ENCODE assay signal across 8 cellular contexts in the genomic region with DNA sequence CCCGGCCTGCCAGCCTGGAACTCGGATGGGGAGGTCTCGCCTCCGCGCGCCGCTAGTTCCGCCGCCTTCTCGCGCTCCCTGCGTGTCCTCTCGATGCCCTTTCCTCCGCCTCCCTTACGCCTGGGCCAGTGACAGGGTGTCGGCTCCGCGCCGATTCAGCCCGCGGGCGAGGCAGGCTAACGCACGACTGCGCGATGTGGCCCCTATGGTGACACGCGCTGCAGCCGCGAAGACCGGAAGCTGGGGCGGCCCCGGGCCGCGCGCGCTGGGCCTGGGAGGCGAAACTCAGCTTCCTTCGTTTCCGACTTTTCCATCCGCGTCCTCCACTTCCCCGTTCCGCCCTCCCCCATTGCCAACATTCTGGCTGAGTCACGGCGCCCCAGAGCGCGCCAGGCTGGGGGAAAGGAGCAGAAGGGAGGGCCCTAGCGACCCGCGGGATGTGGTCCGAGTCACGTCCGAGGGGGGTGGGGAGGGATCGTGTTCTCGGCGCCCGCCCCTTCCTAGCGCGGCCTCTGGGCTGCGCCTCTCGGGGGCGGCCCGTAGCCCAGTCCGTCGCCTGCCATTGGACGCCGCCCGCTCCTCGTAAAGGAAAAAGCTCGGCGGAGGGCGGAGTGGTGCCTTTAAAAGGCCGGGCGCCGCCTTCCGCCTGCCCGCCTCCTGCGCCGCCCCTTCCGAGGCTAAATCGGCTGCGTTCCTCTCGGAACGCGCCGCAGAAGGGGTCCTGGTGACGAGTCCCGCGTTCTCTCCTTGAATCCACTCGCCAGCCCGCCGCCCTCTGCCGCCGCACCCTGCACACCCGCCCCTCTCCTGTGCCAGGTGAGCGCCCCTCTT. TPM values are rescaled to one million over a fixed set of nuclear protein-coding genes. Genes with fewer than 3 reads are reported as not detected.
DNase-seq lines count a peak whose midpoint lies in the region; ATAC-seq and TF ChIP-seq lines count a peak whose summit lies in the region.

TSS of gene ALDOA (plus strand) at position 649 of the 831 bp plus-strand sequence. CDS start 1,138 bp downstream, outside the sequence.

- peak; percentile 82 for ATAC-seq in CD8-positive, alpha-beta T cell
- peak; percentile 79 for ATAC-seq in GM19467 (IDR thresholded peaks at IDR 0.05; ENCODE audit: unreplicated experiment)

- no peaks in the 10 kb centered on the region for H3K9me3 ChIP-seq in CD8-positive, alpha-beta T cell (ENCODE audit: low read length)

- peaks cover 53% of the 10 kb centered on the region for H3K36me3 Mint-ChIP-seq in CD8-positive, alpha-beta T cell

- H3K36me3 ChIP-seq in CD8-positive, alpha-beta T cell (ENCODE audit: insufficient read depth, low read length) = peaks cover 22% of the 10 kb centered on the region

- peak within 1 kb of the TSS; percentile 98 for H3K4me3 Mint-ChIP-seq in CD8-positive, alpha-beta T cell

- H3K4me1 ChIP-seq in CD8-positive, alpha-beta T cell (ENCODE audit: insufficient read depth, low read length) = peaks cover 48% of the 10 kb centered on the region

- peaks cover 43% of the 10 kb centered on the region for H3K4me1 Mint-ChIP-seq in CD8-positive, alpha-beta T cell (ENCODE audit: low read depth)

- intact Hi-C loops in CD8-positive, alpha-beta T cell (cut with DNase I, micrococcal nuclease) = loop anchor here (1.0 to 10.0 kb wide), 12 partner anchors 10 to 859 kb away; partner anchors contain the start of genes FBRS (in 2 of the 2), MAPK3 (in 2 of the 2), YPEL3 (in 2 of the 2) and CD2BP2 (in 1 of the 2)

- DNase-seq in CD8-positive, alpha-beta T cell = peak; percentile 82 to 96 (median 92)
- DNase-seq in HS-5 (ENCODE audit: low read depth) = peak; percentile 98
- DNase-seq in NK-92 treated with Interleukin-12 subunit alpha and Interleukin-12 subunit beta, amount 100 ng/mL, for 24 hours (lab: John Stamatoyannopoulos, UW) = peak; percentile 98
- DNase-seq in activated CD8-positive, alpha-beta memory T cell treated with anti-CD3 and anti-CD28 coated beads for 24 hours = peak; percentile 97
- DNase-seq in effector CD8-positive, alpha-beta T cell (lab: John Stamatoyannopoulos, UW) = peak; percentile 87
- peak; percentile 99 for DNase-seq in medulla oblongata (ENCODE audit: extremely low spot score)
- DNase-seq in stimulated activated CD8-positive, alpha-beta memory T cell treated with anti-CD3 and anti-CD28 coated beads, Interleukin-12 subunit alpha, Interleukin-12 subunit beta, amount 100 ng/mL, for 1 hour (ENCODE audit: low read depth) = peak; percentile 91

- H3K27ac ChIP-seq in CD8-positive, alpha-beta T cell (ENCODE audit: low read depth, low read length) = peak within 1 kb of the TSS; percentile 87

- H3K27me3 Mint-ChIP-seq in CD8-positive, alpha-beta T cell (ENCODE audit: low read depth) = no peaks in the 10 kb centered on the region

- no peaks in the 10 kb centered on the region for H3K9me3 Mint-ChIP-seq in CD8-positive, alpha-beta T cell

- POLR2A ChIA-PET in CD8-positive, alpha-beta T cell (lab: Charles Lee) = interaction anchor here (0.5 to 3.5 kb wide), 34 partner anchors 8 to 1115 kb away, joined by 3 to 63 read pairs (median 4); partner anchors contain the start of genes CORO1A, DCTPP1, FBRS and FUS

- peak within 1 kb of the TSS; percentile 98 for H3K27ac Mint-ChIP-seq in CD8-positive, alpha-beta T cell

- no peak for TF ChIP-seq CTCF in CD8-positive, alpha-beta T cell (IDR thresholded peaks at IDR 0.05)

- H3K4me3 ChIP-seq in CD8-positive, alpha-beta T cell (ENCODE audit: low read depth, low read length) = peak within 1 kb of the TSS; percentile 99

- CTCF ChIA-PET in CD8-positive, alpha-beta T cell (lab: Charles Lee) = interaction anchor here (0.8 to 2.0 kb wide), 7 partner anchors 10 to 344 kb away, joined by 3 to 6 read pairs (median 4); partner anchors contain the start of genes PPP4C and TBX6

- H3K27me3 ChIP-seq in CD8-positive, alpha-beta T cell (ENCODE audit: insufficient read depth, low read length) = no peaks in the 10 kb centered on the region

RNA-seq across cellular contexts. Expression of gene ALDOA, which starts in this region (rescaled TPM):
- 100 to 1,000 TPM; 339 to 359 TPM for total RNA-seq in CD8-positive, alpha-beta T cell

Comparison
In these comparisons a context has a peak if more than half of its experiments do, and no peak if none do; other contexts are left out.
1. Peak in every context shown above with its lines: DNase-seq, ATAC-seq, H3K4me3 ChIP-seq and H3K27ac ChIP-seq.